2 cellular contexts compared by ENCODE assay signal in the genomic region with DNA sequence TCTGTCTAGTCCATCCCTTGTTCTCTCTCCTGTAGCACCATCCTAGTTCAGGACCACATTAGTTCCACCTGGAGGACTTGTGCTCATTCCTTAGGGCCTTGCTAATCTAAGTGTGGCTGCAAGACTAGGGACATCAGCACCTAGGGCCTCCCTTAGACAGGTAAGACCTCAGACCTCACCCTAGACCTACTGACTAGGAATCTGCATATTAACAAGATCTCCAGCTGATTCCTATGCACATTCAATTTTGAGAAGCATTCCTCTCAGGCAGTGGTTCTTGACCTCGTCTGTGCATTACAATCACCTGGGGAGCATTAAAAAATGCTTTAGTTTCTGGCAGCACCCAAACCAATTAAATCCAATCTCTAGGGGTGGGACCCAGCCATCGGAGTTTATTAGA.
TF ChIP-seq lines count a peak whose summit lies in the region.

No MANE protein-coding gene starts in this region.

TF ChIP-seq in GM23338, 12 proteins besides CTCF, POLR2A, EP300 and RAD21 (continues in another document):
- TF ChIP-seq, protein P1, sequence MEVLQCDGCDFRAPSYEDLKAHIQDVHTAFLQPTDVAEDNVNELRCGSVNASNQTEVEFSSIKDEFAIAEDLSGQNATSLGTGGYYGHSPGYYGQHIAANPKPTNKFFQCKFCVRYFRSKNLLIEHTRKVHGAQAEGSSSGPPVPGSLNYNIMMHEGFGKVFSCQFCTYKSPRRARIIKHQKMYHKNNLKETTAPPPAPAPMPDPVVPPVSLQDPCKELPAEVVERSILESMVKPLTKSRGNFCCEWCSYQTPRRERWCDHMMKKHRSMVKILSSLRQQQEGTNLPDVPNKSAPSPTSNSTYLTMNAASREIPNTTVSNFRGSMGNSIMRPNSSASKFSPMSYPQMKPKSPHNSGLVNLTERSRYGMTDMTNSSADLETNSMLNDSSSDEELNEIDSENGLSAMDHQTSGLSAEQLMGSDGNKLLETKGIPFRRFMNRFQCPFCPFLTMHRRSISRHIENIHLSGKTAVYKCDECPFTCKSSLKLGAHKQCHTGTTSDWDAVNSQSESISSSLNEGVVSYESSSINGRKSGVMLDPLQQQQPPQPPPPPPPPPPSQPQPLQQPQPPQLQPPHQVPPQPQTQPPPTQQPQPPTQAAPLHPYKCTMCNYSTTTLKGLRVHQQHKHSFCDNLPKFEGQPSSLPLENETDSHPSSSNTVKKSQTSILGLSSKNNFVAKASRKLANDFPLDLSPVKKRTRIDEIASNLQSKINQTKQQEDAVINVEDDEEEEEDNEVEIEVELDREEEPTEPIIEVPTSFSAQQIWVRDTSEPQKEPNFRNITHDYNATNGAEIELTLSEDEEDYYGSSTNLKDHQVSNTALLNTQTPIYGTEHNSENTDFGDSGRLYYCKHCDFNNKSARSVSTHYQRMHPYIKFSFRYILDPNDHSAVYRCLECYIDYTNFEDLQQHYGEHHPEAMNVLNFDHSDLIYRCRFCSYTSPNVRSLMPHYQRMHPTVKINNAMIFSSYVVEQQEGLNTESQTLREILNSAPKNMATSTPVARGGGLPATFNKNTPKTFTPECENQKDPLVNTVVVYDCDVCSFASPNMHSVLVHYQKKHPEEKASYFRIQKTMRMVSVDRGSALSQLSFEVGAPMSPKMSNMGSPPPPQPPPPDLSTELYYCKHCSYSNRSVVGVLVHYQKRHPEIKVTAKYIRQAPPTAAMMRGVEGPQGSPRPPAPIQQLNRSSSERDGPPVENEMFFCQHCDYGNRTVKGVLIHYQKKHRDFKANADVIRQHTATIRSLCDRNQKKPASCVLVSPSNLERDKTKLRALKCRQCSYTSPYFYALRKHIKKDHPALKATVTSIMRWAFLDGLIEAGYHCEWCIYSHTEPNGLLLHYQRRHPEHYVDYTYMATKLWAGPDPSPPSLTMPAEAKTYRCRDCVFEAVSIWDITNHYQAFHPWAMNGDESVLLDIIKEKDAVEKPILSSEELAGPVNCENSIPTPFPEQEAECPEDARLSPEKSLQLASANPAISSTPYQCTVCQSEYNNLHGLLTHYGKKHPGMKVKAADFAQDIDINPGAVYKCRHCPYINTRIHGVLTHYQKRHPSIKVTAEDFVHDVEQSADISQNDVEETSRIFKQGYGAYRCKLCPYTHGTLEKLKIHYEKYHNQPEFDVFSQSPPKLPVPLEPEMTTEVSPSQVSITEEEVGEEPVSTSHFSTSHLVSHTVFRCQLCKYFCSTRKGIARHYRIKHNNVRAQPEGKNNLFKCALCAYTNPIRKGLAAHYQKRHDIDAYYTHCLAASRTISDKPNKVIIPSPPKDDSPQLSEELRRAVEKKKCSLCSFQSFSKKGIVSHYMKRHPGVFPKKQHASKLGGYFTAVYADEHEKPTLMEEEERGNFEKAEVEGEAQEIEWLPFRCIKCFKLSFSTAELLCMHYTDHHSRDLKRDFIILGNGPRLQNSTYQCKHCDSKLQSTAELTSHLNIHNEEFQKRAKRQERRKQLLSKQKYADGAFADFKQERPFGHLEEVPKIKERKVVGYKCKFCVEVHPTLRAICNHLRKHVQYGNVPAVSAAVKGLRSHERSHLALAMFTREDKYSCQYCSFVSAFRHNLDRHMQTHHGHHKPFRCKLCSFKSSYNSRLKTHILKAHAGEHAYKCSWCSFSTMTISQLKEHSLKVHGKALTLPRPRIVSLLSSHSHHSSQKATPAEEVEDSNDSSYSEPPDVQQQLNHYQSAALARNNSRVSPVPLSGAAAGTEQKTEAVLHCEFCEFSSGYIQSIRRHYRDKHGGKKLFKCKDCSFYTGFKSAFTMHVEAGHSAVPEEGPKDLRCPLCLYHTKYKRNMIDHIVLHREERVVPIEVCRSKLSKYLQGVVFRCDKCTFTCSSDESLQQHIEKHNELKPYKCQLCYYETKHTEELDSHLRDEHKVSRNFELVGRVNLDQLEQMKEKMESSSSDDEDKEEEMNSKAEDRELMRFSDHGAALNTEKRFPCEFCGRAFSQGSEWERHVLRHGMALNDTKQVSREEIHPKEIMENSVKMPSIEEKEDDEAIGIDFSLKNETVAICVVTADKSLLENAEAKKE (CRISPR knock-in tag; IDR thresholded peaks at IDR 0.05) = peak; percentile 93
- TF ChIP-seq NANOG (IDR thresholded peaks at IDR 0.05; ENCODE audit: borderline replicate concordance) = 0 out of 2 replicates have a peak, but pooled peaks have one; percentile 36
- TF ChIP-seq ZNF331 (CRISPR knock-in tag; IDR thresholded peaks at IDR 0.05; ENCODE audit: low read depth) = no peak
- no peak for TF ChIP-seq ZNF114 (CRISPR knock-in tag; IDR thresholded peaks at IDR 0.05)
- TF ChIP-seq EZH2 (IDR thresholded peaks at IDR 0.05; ENCODE audit: low read depth, unreplicated experiment) = no peak
- no peak for TF ChIP-seq JUNB (IDR thresholded peaks at IDR 0.05; ENCODE audit: unreplicated experiment)
- no peak for TF ChIP-seq CREB1 (CRISPR knock-in tag; IDR thresholded peaks at IDR 0.05; ENCODE audit: low read depth)
- TF ChIP-seq STAT1 (IDR thresholded peaks at IDR 0.05; ENCODE audit: unreplicated experiment) = no peak
- TF ChIP-seq, protein P2, sequence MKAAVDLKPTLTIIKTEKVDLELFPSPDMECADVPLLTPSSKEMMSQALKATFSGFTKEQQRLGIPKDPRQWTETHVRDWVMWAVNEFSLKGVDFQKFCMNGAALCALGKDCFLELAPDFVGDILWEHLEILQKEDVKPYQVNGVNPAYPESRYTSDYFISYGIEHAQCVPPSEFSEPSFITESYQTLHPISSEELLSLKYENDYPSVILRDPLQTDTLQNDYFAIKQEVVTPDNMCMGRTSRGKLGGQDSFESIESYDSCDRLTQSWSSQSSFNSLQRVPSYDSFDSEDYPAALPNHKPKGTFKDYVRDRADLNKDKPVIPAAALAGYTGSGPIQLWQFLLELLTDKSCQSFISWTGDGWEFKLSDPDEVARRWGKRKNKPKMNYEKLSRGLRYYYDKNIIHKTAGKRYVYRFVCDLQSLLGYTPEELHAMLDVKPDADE (IDR thresholded peaks at IDR 0.05) = no peak
- no peak for TF ChIP-seq REST (IDR thresholded peaks at IDR 0.05; ENCODE audit: unreplicated experiment)

TF ChIP-seq in WTC11, 78 proteins besides CTCF, POLR2A, EP300 and RAD21 (continued from another document):
- TF ChIP-seq, protein P3, sequence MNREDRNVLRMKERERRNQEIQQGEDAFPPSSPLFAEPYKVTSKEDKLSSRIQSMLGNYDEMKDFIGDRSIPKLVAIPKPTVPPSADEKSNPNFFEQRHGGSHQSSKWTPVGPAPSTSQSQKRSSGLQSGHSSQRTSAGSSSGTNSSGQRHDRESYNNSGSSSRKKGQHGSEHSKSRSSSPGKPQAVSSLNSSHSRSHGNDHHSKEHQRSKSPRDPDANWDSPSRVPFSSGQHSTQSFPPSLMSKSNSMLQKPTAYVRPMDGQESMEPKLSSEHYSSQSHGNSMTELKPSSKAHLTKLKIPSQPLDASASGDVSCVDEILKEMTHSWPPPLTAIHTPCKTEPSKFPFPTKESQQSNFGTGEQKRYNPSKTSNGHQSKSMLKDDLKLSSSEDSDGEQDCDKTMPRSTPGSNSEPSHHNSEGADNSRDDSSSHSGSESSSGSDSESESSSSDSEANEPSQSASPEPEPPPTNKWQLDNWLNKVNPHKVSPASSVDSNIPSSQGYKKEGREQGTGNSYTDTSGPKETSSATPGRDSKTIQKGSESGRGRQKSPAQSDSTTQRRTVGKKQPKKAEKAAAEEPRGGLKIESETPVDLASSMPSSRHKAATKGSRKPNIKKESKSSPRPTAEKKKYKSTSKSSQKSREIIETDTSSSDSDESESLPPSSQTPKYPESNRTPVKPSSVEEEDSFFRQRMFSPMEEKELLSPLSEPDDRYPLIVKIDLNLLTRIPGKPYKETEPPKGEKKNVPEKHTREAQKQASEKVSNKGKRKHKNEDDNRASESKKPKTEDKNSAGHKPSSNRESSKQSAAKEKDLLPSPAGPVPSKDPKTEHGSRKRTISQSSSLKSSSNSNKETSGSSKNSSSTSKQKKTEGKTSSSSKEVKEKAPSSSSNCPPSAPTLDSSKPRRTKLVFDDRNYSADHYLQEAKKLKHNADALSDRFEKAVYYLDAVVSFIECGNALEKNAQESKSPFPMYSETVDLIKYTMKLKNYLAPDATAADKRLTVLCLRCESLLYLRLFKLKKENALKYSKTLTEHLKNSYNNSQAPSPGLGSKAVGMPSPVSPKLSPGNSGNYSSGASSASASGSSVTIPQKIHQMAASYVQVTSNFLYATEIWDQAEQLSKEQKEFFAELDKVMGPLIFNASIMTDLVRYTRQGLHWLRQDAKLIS (CRISPR knock-in tag; IDR thresholded peaks at IDR 0.05; ENCODE audit: borderline replicate concordance) = no peak
- TF ChIP-seq EMX1 (CRISPR knock-in tag; IDR thresholded peaks at IDR 0.05) = no peak
- TF ChIP-seq ETV6 (CRISPR knock-in tag; IDR thresholded peaks at IDR 0.05) = no peak
- no peak for TF ChIP-seq TCF7 (CRISPR knock-in tag; IDR thresholded peaks at IDR 0.05; ENCODE audit: low read depth)
- TF ChIP-seq, protein P4, sequence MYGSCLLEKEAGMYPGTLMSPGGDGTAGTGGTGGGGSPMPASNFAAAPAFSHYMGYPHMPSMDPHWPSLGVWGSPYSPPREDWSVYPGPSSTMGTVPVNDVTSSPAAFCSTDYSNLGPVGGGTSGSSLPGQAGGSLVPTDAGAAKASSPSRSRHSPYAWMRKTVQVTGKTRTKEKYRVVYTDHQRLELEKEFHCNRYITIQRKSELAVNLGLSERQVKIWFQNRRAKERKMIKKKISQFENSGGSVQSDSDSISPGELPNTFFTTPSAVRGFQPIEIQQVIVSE (CRISPR knock-in tag; IDR thresholded peaks at IDR 0.05; ENCODE audit: borderline replicate concordance) = no peak
- TF ChIP-seq TP53 (CRISPR knock-in tag; IDR thresholded peaks at IDR 0.05) = no peak
- peak; percentile 62 for TF ChIP-seq ZNF423 (CRISPR knock-in tag; IDR thresholded peaks at IDR 0.05)
- no peak for TF ChIP-seq USF1 (CRISPR knock-in tag; IDR thresholded peaks at IDR 0.05)
- TF ChIP-seq, protein P5, sequence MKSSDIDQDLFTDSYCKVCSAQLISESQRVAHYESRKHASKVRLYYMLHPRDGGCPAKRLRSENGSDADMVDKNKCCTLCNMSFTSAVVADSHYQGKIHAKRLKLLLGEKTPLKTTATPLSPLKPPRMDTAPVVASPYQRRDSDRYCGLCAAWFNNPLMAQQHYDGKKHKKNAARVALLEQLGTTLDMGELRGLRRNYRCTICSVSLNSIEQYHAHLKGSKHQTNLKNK (CRISPR knock-in tag; IDR thresholded peaks at IDR 0.05) = no peak
- TF ChIP-seq, protein P6, sequence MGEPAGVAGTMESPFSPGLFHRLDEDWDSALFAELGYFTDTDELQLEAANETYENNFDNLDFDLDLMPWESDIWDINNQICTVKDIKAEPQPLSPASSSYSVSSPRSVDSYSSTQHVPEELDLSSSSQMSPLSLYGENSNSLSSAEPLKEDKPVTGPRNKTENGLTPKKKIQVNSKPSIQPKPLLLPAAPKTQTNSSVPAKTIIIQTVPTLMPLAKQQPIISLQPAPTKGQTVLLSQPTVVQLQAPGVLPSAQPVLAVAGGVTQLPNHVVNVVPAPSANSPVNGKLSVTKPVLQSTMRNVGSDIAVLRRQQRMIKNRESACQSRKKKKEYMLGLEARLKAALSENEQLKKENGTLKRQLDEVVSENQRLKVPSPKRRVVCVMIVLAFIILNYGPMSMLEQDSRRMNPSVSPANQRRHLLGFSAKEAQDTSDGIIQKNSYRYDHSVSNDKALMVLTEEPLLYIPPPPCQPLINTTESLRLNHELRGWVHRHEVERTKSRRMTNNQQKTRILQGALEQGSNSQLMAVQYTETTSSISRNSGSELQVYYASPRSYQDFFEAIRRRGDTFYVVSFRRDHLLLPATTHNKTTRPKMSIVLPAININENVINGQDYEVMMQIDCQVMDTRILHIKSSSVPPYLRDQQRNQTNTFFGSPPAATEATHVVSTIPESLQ (CRISPR knock-in tag; IDR thresholded peaks at IDR 0.05) = no peak
- no peak for TF ChIP-seq SMAD3 (CRISPR knock-in tag; IDR thresholded peaks at IDR 0.05; ENCODE audit: borderline replicate concordance)
- no peak for TF ChIP-seq MXD4 (CRISPR knock-in tag; IDR thresholded peaks at IDR 0.05; ENCODE audit: borderline replicate concordance)
- TF ChIP-seq ZNF121 (CRISPR knock-in tag; IDR thresholded peaks at IDR 0.05) = no peak
